ENCODE assay signal across 12 cellular contexts in the genomic region with DNA sequence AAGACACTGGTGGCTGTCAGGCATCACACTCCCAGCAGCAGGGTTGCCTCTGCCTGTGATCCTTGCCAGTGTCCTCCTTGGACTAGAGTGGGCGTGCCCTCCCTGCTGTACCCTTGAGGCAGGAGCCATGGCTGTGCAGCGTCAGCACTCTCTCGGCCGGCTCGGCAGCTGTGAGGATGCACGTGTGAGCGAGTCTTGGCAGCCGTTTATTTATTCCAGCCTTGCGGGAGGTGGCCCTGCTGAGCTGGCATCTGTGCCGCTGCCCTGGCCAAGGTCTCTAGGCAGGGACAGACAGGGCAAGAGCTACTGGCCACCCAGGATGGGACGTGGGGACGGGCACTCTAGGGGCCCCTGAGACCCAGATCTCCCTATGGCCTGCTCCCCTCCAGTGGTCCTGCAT. TPM values are rescaled to one million over a fixed set of nuclear protein-coding genes. Genes with fewer than 3 reads are reported as not detected.
DNase-seq lines count a peak whose midpoint lies in the region; ATAC-seq and TF ChIP-seq lines count a peak whose summit lies in the region.
"Had no signal": no experiment of that assay in that cellular context is flagged by ENCODE, and none has a peak within 500 bp of the region (broad histone marks: within the 10 kb centered on the region; RNA-seq: fewer than 3 reads in every experiment).

No MANE protein-coding gene starts in this region.

- H3K27ac Mint-ChIP-seq in MCF 10A (ENCODE audit: low read depth, unreplicated experiment): no peak overlapping the region
- H3K27ac Mint-ChIP-seq: stimulated activated naive CD8-positive, alpha-beta T cell treated with anti-CD3 and anti-CD28 coated beads, Interleukin-15, Interleukin-2, amounts not matched to agents 100 ng/mL and 50 ng/mL, for 24 hours had no signal

- no peaks in the 10 kb centered on the region for H3K4me1 Mint-ChIP-seq in MCF 10A (ENCODE audit: insufficient read depth, unreplicated experiment)

- H3K4me3 ChIP-seq in right lobe of liver: no peak overlapping the region
- H3K4me3 ChIP-seq in H7 (ENCODE audit: insufficient read depth, low read depth, low read length): no peak overlapping the region
- H3K4me3 ChIP-seq in esophagus squamous epithelium: no peak overlapping the region
- H3K4me3 ChIP-seq: SJSA1 had no signal

- H3K27me3 Mint-ChIP-seq in MCF 10A (ENCODE audit: insufficient read depth, unreplicated experiment): no peaks in the 10 kb centered on the region
- H3K27me3 Mint-ChIP-seq: stimulated activated naive CD8-positive, alpha-beta T cell treated with anti-CD3 and anti-CD28 coated beads, Interleukin-15, Interleukin-2, amounts not matched to agents 100 ng/mL and 50 ng/mL, for 24 hours had no signal

- no peak for TF ChIP-seq CTCF in right lobe of liver (IDR thresholded peaks at IDR 0.05)
- no peak for TF ChIP-seq CTCF in MCF 10A (IDR thresholded peaks at IDR 0.05; ENCODE audit: unreplicated experiment)
- TF ChIP-seq CTCF in esophagus squamous epithelium (IDR thresholded peaks at IDR 0.05): no peak

- no peaks in the 10 kb centered on the region for H3K9me3 ChIP-seq in right lobe of liver
- H3K9me3 ChIP-seq in esophagus squamous epithelium: no peaks in the 10 kb centered on the region
- H3K9me3 ChIP-seq: SJSA1 had no signal

- ATAC-seq in right lobe of liver: peak; percentile 67 to 95 (median 84)
- ATAC-seq in GM19463 (IDR thresholded peaks at IDR 0.05; ENCODE audit: unreplicated experiment): no peak

- POLR2A ChIA-PET in MCF 10A (lab: Yijun Ruan, JAX): interaction anchor here (0.6 to 1.5 kb wide), 3 partner anchors 9 to 683 kb away, joined by 3 to 4 read pairs (median 3); a partner anchor contains a TSS

- TF ChIP-seq POLR2A in right lobe of liver (IDR thresholded peaks at IDR 0.05) (no peak), esophagus squamous epithelium (IDR thresholded peaks at IDR 0.05) (no peak)

- no TSS peak for BruUV-seq in MCF 10A (replicated peaks; lab: Mats Ljungman, UMichigan)

- no peaks in the 10 kb centered on the region for H3K27me3 ChIP-seq in right lobe of liver
- H3K27me3 ChIP-seq in H7 (ENCODE audit: control insufficient read depth, insufficient read depth, low read length): no peaks in the 10 kb centered on the region
- no peaks in the 10 kb centered on the region for H3K27me3 ChIP-seq in esophagus squamous epithelium
- H3K27me3 ChIP-seq: SJSA1 had no signal

- H3K36me3 Mint-ChIP-seq in MCF 10A (ENCODE audit: insufficient read depth, unreplicated experiment): peaks cover 38% of the 10 kb centered on the region

- H3K36me3 ChIP-seq in right lobe of liver (peaks cover 0 to under 1% (median 0%) of the 10 kb centered on the region in 4 donors), H7 (replicated peaks; ENCODE audit: control insufficient read depth, insufficient read depth, low read length) (peaks cover 4% of the 10 kb centered on the region), esophagus squamous epithelium (peaks cover 0 to 60% (median 8%) of the 10 kb centered on the region in 3 donors)
- H3K36me3 ChIP-seq: SJSA1 had no signal

- intact Hi-C loops in right lobe of liver (cut with DNase I) (no loop called here), MCF 10A (cut with micrococcal nuclease) (no loop called here), esophagus squamous epithelium (cut with DNase I) (no loop called here)

- no peak overlapping the region for H3K4me3 Mint-ChIP-seq in MCF 10A (ENCODE audit: unreplicated experiment)
- H3K4me3 Mint-ChIP-seq: stimulated activated naive CD8-positive, alpha-beta T cell treated with anti-CD3 and anti-CD28 coated beads, Interleukin-15, Interleukin-2, amounts not matched to agents 100 ng/mL and 50 ng/mL, for 24 hours had no signal

- CTCF ChIA-PET in MCF 10A (lab: Yijun Ruan, JAX): interaction anchor here (0.6 kb wide), 3 partner anchors 51 to 1312 kb away, joined by 3 to 4 read pairs (median 3); no protein-coding TSS in a partner anchor

- DNase-seq in C1 segment of cervical spinal cord (lab: John Stamatoyannopoulos, UW) (peak in 8 of 14 donors; percentile 11 to 88 (median 31)), NCI-H1417 treated with DMSO at 0.1 percent for 48 hours (lab: John Stamatoyannopoulos, UW) (peak; percentile 17), cerebellar nuclear complex (lab: John Stamatoyannopoulos, UW) (peak; percentile 50 to 76), right lobe of liver (peak; percentile 66 to 87 (median 84)), MCF 10A (ENCODE audit: unreplicated experiment) (no peak), H7 (no peak), esophagus squamous epithelium (lab: John Stamatoyannopoulos, UW) (no peak)
- DNase-seq: activated naive CD4-positive, alpha-beta T cell treated with Interleukin-2 at 50 U/mL for 16 hours; NCI-H526 treated with DMSO at 0.1 percent for 48 hours had no signal

- H3K4me1 ChIP-seq in right lobe of liver: no peaks in the 10 kb centered on the region
- peaks cover 0 to 6% (median 0%) of the 10 kb centered on the region in 3 donors for H3K4me1 ChIP-seq in esophagus squamous epithelium

- no CpG with 5 or more reads among the region's 12 CpGs for WGBS in right lobe of liver (ENCODE audit: insufficient coverage, low coverage, low lambda C conversion rate, missing lambda C conversion rate)
- WGBS in esophagus squamous epithelium, 2 donors: no CpG with 5 or more reads among the region's 12 CpGs

- H3K9me3 Mint-ChIP-seq in MCF 10A (ENCODE audit: unreplicated experiment): no peaks in the 10 kb centered on the region
- H3K9me3 Mint-ChIP-seq: stimulated activated naive CD8-positive, alpha-beta T cell treated with anti-CD3 and anti-CD28 coated beads, Interleukin-15, Interleukin-2, amounts not matched to agents 100 ng/mL and 50 ng/mL, for 24 hours had no signal

- H3K27ac ChIP-seq in right lobe of liver (no peak overlapping the region), esophagus squamous epithelium (no peak overlapping the region)
- H3K27ac ChIP-seq: SJSA1 had no signal

RNA-seq across cellular contexts. Expression of a gene that starts 33.9 kb away (rescaled TPM):
- total RNA-seq in right lobe of liver (10 to 100 TPM; 14.9 to 80.6 (median 30.5) TPM), MCF 10A (2022) (118 and 148 TPM in 2 replicates), esophagus squamous epithelium (10 to 100 TPM in 3 of 4 donors, 1 to 10 TPM in 1; 6.8 to 59.7 (median 19.0) TPM)
- 101 and 117 TPM in 2 replicates for total RNA-seq in H7 (2014; rRNA removed; shearing (Covaris generic))

RNA-seq across cellular contexts. Expression of a gene that starts 34.1 kb away (rescaled TPM):
- total RNA-seq in right lobe of liver (100 to 1,000 TPM in 1 of 6 experiments, 10 to 100 TPM in 5; 61.1 to 157 (median 78.7) TPM), MCF 10A (2022) (82.1 and 94.8 TPM in 2 replicates), esophagus squamous epithelium (10 to 100 TPM; 58.2 to 63.4 (median 61.3) TPM)
- total RNA-seq in H7 (2014; rRNA removed; shearing (Covaris generic)): 36.9 and 38.1 TPM in 2 replicates

RNA-seq across cellular contexts. Expression of a gene that starts 34.2 kb away (rescaled TPM):
- total RNA-seq in right lobe of liver (10 to 100 TPM; 34.5 to 88.1 (median 72.9) TPM), MCF 10A (2022) (96.9 and 118 TPM in 2 replicates), esophagus squamous epithelium (10 to 100 TPM; 45.6 to 90.3 (median 64.7) TPM)
- total RNA-seq in H7 (2014; rRNA removed; shearing (Covaris generic)): 96.1 and 135 TPM in 2 replicates

RNA-seq across cellular contexts. Expression of a gene that starts 43.8 kb away (rescaled TPM):
- total RNA-seq in right lobe of liver: 100 to 1,000 TPM in 5 of 6 experiments, 10 to 100 TPM in 1; 70.8 to 156 (median 135) TPM
- 404 and 412 TPM in 2 replicates for total RNA-seq in MCF 10A (2022)
- total RNA-seq in H7 (2014; rRNA removed; shearing (Covaris generic)): 175 and 190 TPM in 2 replicates
- total RNA-seq in esophagus squamous epithelium: 100 to 1,000 TPM in 1 of 4 donors, 10 to 100 TPM in 3; 87.6 to 118 (median 94.0) TPM

RNA-seq across cellular contexts. Expression of a gene that starts 48.8 kb away (rescaled TPM):
- total RNA-seq in right lobe of liver (1 to 10 TPM; 2.2 to 4.0 (median 3.1) TPM), MCF 10A (2022) (1.2 and 1.9 TPM in 2 replicates), esophagus squamous epithelium (1 to 10 TPM in 3 of 4 donors, under 1 TPM in 1; 0.48 to 5.7 (median 3.5) TPM)
- 20.2 and 35.8 TPM in 2 replicates for total RNA-seq in H7 (2014; rRNA removed; shearing (Covaris generic))
- total RNA-seq: SJSA1 had no signal

Comparison
In these comparisons a context has a peak if more than half of its experiments do, and no peak if none do; other contexts are left out.
1. DNase-seq: peak in C1 segment of cervical spinal cord (8 of 14), NCI-H1417 treated with DMSO at 0.1 percent for 48 hours (single experiment), cerebellar nuclear complex (2 of 2) and right lobe of liver (3 of 3); none in MCF 10A (single experiment), H7 (single experiment) and esophagus squamous epithelium (single experiment).